In genomic region chr10:22252801-22253577, GRCh38 we compare ENCODE assay signal across 8 cellular contexts. TPM values are rescaled to one million over a fixed set of nuclear protein-coding genes. Genes with fewer than 3 reads are reported as not detected.
DNase-seq lines count a peak whose midpoint lies in the region; ATAC-seq and TF ChIP-seq lines count a peak whose summit lies in the region.

No MANE protein-coding gene starts in this region.

- ATAC-seq in GM18502 (IDR thresholded peaks at IDR 0.05; ENCODE audit: poor library complexity, unreplicated experiment) (peak; percentile 43), HG02885 (IDR thresholded peaks at IDR 0.05; ENCODE audit: poor library complexity, unreplicated experiment) (peak; percentile 37), WTC11 (peak; percentile 58), left lung (peak; percentile 64)

- peak overlapping the region; percentile 60 to 79 for H3K4me3 ChIP-seq in left lung

- H3K27ac ChIP-seq in left lung = peak overlapping the region; percentile 94 to 95

- no peaks in the 10 kb centered on the region for H3K9me3 Mint-ChIP-seq in WTC11

- H3K9me3 ChIP-seq in left lung = no peaks in the 10 kb centered on the region

- H3K27me3 ChIP-seq in left lung = peaks cover 10 to 39% of the 10 kb centered on the region in 2 donors

- peaks cover 96% of the 10 kb centered on the region for H3K27me3 Mint-ChIP-seq in WTC11 (ENCODE audit: low read depth)

- no peaks in the 10 kb centered on the region for H3K36me3 Mint-ChIP-seq in WTC11

- POLR2A ChIA-PET in WTC11 (lab: Charles Lee) = no interaction called here

- intact Hi-C loops in left lung (cut with DNase I) = loop anchor here in 1 of 2 donors (10.0 kb wide), 1 partner anchor 72 kb away; the partner anchor contains the start of gene BMI1

- DNase-seq in WTC11 (ENCODE audit: low spot score) (peak; percentile 48), cerebellum (ENCODE audit: low spot score) (peak; percentile 37), left lung (peak; percentile 43 to 85), foreskin melanocyte (no peak), COR-L47 (lab: John Stamatoyannopoulos, UW) (no peak)
- peak; percentile 42 to 52 for DNase-seq in stimulated activated CD4-positive, alpha-beta T cell treated with anti-CD3 and anti-CD28 coated beads, Interleukin-2, amount 100 ng/mL, for 24 hours

- no peaks in the 10 kb centered on the region for H3K36me3 ChIP-seq in left lung

- H3K4me3 Mint-ChIP-seq in WTC11 = peak overlapping the region; percentile 90

- H3K27ac Mint-ChIP-seq in WTC11 = no peak overlapping the region

- TF ChIP-seq CTCF in WTC11 (IDR thresholded peaks at IDR 0.05) = no peak
- no peak for TF ChIP-seq CTCF in left lung (IDR thresholded peaks at IDR 0.05)

- H3K4me1 Mint-ChIP-seq in WTC11 = peaks cover 10% of the 10 kb centered on the region

- H3K4me1 ChIP-seq in left lung = peaks cover 0 to 24% of the 10 kb centered on the region in 2 donors

- CTCF ChIA-PET in WTC11 (lab: Charles Lee) = interaction anchor here (1.9 kb wide), 1 partner anchor 9 kb away, joined by 5 read pairs; no protein-coding TSS in a partner anchor

TF ChIP-seq in WTC11, 78 proteins besides CTCF, POLR2A, EP300 and RAD21:
- TF ChIP-seq ARID4B (CRISPR knock-in tag; IDR thresholded peaks at IDR 0.05; ENCODE audit: borderline replicate concordance) = 0 out of 2 replicates have a peak, but pooled peaks have one; percentile 41
- TF ChIP-seq, protein P1, sequence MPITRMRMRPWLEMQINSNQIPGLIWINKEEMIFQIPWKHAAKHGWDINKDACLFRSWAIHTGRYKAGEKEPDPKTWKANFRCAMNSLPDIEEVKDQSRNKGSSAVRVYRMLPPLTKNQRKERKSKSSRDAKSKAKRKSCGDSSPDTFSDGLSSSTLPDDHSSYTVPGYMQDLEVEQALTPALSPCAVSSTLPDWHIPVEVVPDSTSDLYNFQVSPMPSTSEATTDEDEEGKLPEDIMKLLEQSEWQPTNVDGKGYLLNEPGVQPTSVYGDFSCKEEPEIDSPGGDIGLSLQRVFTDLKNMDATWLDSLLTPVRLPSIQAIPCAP (CRISPR knock-in tag; IDR thresholded peaks at IDR 0.05) = no peak

RNA-seq across cellular contexts. Expression of gene EBLN1, which starts 35.2 kb away (rescaled TPM):
- not detected in 3 replicates for total RNA-seq in WTC11 (2021)
- total RNA-seq in cerebellum = not detected
- total RNA-seq in left lung = not detected

Comparison
In these comparisons a context has a peak if more than half of its experiments do, and no peak if none do; other contexts are left out.
1. DNase-seq: peak in WTC11 (single experiment), cerebellum (single experiment), left lung (2 of 2) and stimulated activated CD4-positive, alpha-beta T cell treated with anti-CD3 and anti-CD28 coated beads, Interleukin-2, amount 100 ng/mL, for 24 hours (2 of 2); none in foreskin melanocyte (single experiment) and COR-L47 (single experiment).
2. Peak in every context shown above with its lines, with median percentiles within 50 percentile points of each other: ATAC-seq.